Comparison of ENCODE assay signal across 15 cellular contexts in the genomic region with DNA sequence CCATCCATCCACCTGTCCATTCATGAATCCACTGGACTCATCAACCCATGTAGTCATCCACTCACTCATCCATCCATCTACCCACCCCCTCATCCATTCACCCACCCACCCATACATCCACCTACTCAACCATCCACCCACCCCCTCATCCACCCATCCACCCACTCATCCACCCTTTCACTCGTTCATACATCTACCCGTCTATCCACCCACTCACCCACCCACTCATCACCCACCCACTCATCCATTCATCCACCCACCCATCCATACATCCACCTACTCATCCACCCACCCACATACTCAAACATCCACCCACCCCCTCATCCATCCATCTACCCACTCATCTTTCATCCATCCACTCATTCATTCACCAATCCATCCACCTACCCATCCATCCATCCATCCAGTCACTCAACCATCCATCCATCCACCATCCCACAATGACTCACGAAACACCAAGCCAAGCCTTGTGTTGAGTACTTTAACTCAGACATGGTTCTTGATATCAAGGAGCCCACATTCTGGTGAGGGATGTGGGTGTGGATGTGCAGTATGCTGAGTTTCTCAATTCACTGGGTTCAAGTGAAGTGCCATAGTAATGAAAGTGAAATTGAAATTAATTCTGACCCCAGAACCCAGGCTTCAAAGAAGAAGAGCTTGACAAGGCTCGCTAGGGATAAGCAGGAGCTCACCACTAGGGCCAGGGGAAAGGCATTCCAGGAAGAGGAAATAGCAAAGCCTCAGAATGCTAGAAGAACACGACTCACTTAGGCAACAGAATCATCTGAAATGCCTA. TPM values are rescaled to one million over a fixed set of nuclear protein-coding genes. Genes with fewer than 3 reads are reported as not detected.
DNase-seq lines count a peak whose midpoint lies in the region; ATAC-seq and TF ChIP-seq lines count a peak whose summit lies in the region.
"Had no signal": no experiment of that assay in that cellular context is flagged by ENCODE, and none has a peak within 500 bp of the region (broad histone marks: within the 10 kb centered on the region; RNA-seq: fewer than 3 reads in every experiment).

No MANE protein-coding gene starts in this region.

- H3K9me3 ChIP-seq in AG04450 (ENCODE audit: control insufficient read depth, insufficient read depth, low read length) (no peaks in the 10 kb centered on the region), DND-41 (ENCODE audit: insufficient read depth, low read length, severe bottlenecking) (no peaks in the 10 kb centered on the region)
- H3K9me3 ChIP-seq: gastroesophageal sphincter had no signal

- POLR2A ChIA-PET in AG04450 (lab: Yijun Ruan, JAX): no interaction called here
- POLR2A ChIA-PET in activated CD8-positive, alpha-beta T cell treated with anti-CD3 and anti-CD28 coated beads for 36 hours (lab: Charles Lee): no interaction called here

- H3K27me3 ChIP-seq in AG04450 (ENCODE audit: control insufficient read depth, insufficient read depth, low read length): no peaks in the 10 kb centered on the region
- no peaks in the 10 kb centered on the region for H3K27me3 ChIP-seq in DND-41 (ENCODE audit: insufficient read depth, low read length, poor library complexity)
- H3K27me3 ChIP-seq: gastroesophageal sphincter had no signal

- H3K9me3 Mint-ChIP-seq in activated CD8-positive, alpha-beta T cell treated with anti-CD3 and anti-CD28 coated beads for 36 hours: peaks cover 5% of the 10 kb centered on the region

- peak; percentile 56; the same call in 1 of the 3 replicates for ATAC-seq in DND-41 (ENCODE audit: insufficient read depth, low read depth)
- ATAC-seq in activated CD8-positive, alpha-beta T cell treated with anti-CD3 and anti-CD28 coated beads for 36 hours: peak; percentile 60
- ATAC-seq: activated naive CD4-positive, alpha-beta T cell treated with anti-CD3 and anti-CD28 coated beads, Interleukin-2, amount 50 U/mL, for 72 hours; gastroesophageal sphincter; right cardiac atrium had no signal

- H3K79me2 ChIP-seq in DND-41 (ENCODE audit: insufficient read depth, low read length): no peaks in the 10 kb centered on the region

- peaks cover 6% of the 10 kb centered on the region for H3K4me1 ChIP-seq in DND-41 (ENCODE audit: insufficient read depth, low read length)
- H3K4me1 ChIP-seq: gastroesophageal sphincter had no signal

- H3K36me3 Mint-ChIP-seq in activated CD8-positive, alpha-beta T cell treated with anti-CD3 and anti-CD28 coated beads for 36 hours (ENCODE audit: low read depth): no peaks in the 10 kb centered on the region
- H3K36me3 Mint-ChIP-seq: brain had no signal

- H3K27ac ChIP-seq in AG04450 (ENCODE audit: low read depth, low read length) (no peak overlapping the region), DND-41 (ENCODE audit: low read length) (no peak overlapping the region)
- H3K27ac ChIP-seq: gastroesophageal sphincter had no signal

- no peak overlapping the region for H3K9ac ChIP-seq in DND-41 (ENCODE audit: low read depth, low read length)

- no peak overlapping the region for H2AFZ ChIP-seq in DND-41 (ENCODE audit: low read depth, low read length)

- no peak overlapping the region for H3K4me3 Mint-ChIP-seq in activated CD8-positive, alpha-beta T cell treated with anti-CD3 and anti-CD28 coated beads for 36 hours
- H3K4me3 Mint-ChIP-seq: brain had no signal

- H3K4me3 ChIP-seq in AG04450 (ENCODE audit: low read depth, low read length) (no peak overlapping the region), DND-41 (ENCODE audit: low read depth in 1 of 2, low read length in 2 of 2) (no peak overlapping the region)
- H3K4me3 ChIP-seq: gastroesophageal sphincter had no signal

- CTCF ChIA-PET in AG04450 (lab: Charles Lee): no interaction called here
- CTCF ChIA-PET in activated CD8-positive, alpha-beta T cell treated with anti-CD3 and anti-CD28 coated beads for 36 hours (lab: Charles Lee): interaction anchor here (1.0 kb wide), 1 partner anchor 8 kb away, joined by 3 read pairs; no protein-coding TSS in a partner anchor

- H3K36me3 ChIP-seq in DND-41 (ENCODE audit: insufficient read depth, low read length): no peaks in the 10 kb centered on the region
- H3K36me3 ChIP-seq: gastroesophageal sphincter had no signal

- H3K4me1 Mint-ChIP-seq in activated CD8-positive, alpha-beta T cell treated with anti-CD3 and anti-CD28 coated beads for 36 hours (ENCODE audit: low read depth): peaks cover 20% of the 10 kb centered on the region

- no peaks in the 10 kb centered on the region for H3K27me3 Mint-ChIP-seq in activated CD8-positive, alpha-beta T cell treated with anti-CD3 and anti-CD28 coated beads for 36 hours

- H3K27ac Mint-ChIP-seq in activated CD8-positive, alpha-beta T cell treated with anti-CD3 and anti-CD28 coated beads for 36 hours: no peak overlapping the region
- H3K27ac Mint-ChIP-seq: activated naive CD4-positive, alpha-beta T cell treated with anti-CD3 and anti-CD28 coated beads, Interleukin-2, amount 50 U/mL, for 72 hours; brain had no signal

- H3K4me2 ChIP-seq in DND-41 (ENCODE audit: insufficient read depth, low read length): no peak overlapping the region

- DNase-seq in AG04450 (ENCODE audit: low read depth, low spot score) (no peak), DND-41 (no peak), kidney tubule cell (ENCODE audit: low spot score) (peak; percentile 61), C1 segment of cervical spinal cord (lab: John Stamatoyannopoulos, UW) (no peak), GDM1 (lab: John Stamatoyannopoulos, UW) (no peak), NCI-H2227 (lab: John Stamatoyannopoulos, UW; ENCODE audit: unreplicated experiment) (no peak)
- DNase-seq in activated CD8-positive, alpha-beta T cell treated with anti-CD3 and anti-CD28 coated beads for 36 hours: peak; percentile 61
- DNase-seq: Calu3, NCI-H2029 treated with DMSO at 0.1 percent for 48 hours, NCI-H510A, nucleus accumbens, right cardiac atrium had no signal

- H4K20me1 ChIP-seq in DND-41 (ENCODE audit: insufficient read depth, low read length): no peaks in the 10 kb centered on the region

- TF ChIP-seq CTCF in AG04450 (IDR thresholded peaks at IDR 0.05; ENCODE audit: low read depth, low read length): peak; percentile 17; the same call in 1 of the 2 replicates
- no peak for TF ChIP-seq CTCF in DND-41 (IDR thresholded peaks at IDR 0.05; ENCODE audit: borderline replicate concordance, extremely low read depth, low read length, poor library complexity, severe bottlenecking)
- no peak for TF ChIP-seq CTCF in activated CD8-positive, alpha-beta T cell treated with anti-CD3 and anti-CD28 coated beads for 36 hours (IDR thresholded peaks at IDR 0.05)

- intact Hi-C loops in activated CD8-positive, alpha-beta T cell treated with anti-CD3 and anti-CD28 coated beads for 36 hours (cut with micrococcal nuclease): no loop called here

RNA-seq across cellular contexts. Expression of a gene that starts 37.5 kb away (rescaled TPM):
- polyA plus RNA-seq in AG04450 (2011; rRNA removed): 22.4 and 25.9 TPM in 2 replicates
- polyA minus RNA-seq in AG04450 (2011; rRNA and poly(A)+ RNA removed): 41.3 and 49.8 TPM in 2 replicates
- total RNA-seq in activated CD8-positive, alpha-beta T cell treated with anti-CD3 and anti-CD28 coated beads for 36 hours: 1 to 10 TPM; 5.7 to 6.1 TPM

Comparison
In these comparisons a context has a peak if more than half of its experiments do, and no peak if none do; other contexts are left out.
1. DNase-seq: peak in activated CD8-positive, alpha-beta T cell treated with anti-CD3 and anti-CD28 coated beads for 36 hours (single experiment) and kidney tubule cell (single experiment); none in AG04450 (single experiment), DND-41 (single experiment), C1 segment of cervical spinal cord (0 of 14), GDM1 (single experiment) and NCI-H2227 (single experiment).